In genomic region chr7:100682991-100683658, GRCh38 we compare ENCODE assay signal across 2 cellular contexts.
TF ChIP-seq lines count a peak whose summit lies in the region.

No MANE protein-coding gene starts in this region.

TF ChIP-seq in SK-N-SH, 30 proteins besides CTCF, POLR2A, EP300 and RAD21:
- TF ChIP-seq REST (IDR thresholded peaks at IDR 0.05; ENCODE audit: low read depth, low read length) (no peak), SMC3 (IDR thresholded peaks at IDR 0.05; ENCODE audit: low read depth, low read length) (no peak), FOXJ3 (CRISPR knock-in tag; IDR thresholded peaks at IDR 0.05) (no peak), JUND (IDR thresholded peaks at IDR 0.05) (no peak), RCOR1 (IDR thresholded peaks at IDR 0.05; ENCODE audit: low read length) (no peak), MXI1 (IDR thresholded peaks at IDR 0.05; ENCODE audit: low read depth, low read length) (no peak), CHD2 (IDR thresholded peaks at IDR 0.05; ENCODE audit: low read length, partially characterized antibody) (no peak), FOSL2 (IDR thresholded peaks at IDR 0.05; ENCODE audit: borderline replicate concordance, low read depth) (no peak)
TF ChIP-seq in SK-N-SH: peak in this region for 0.

TF ChIP-seq in SK-N-SH treated with all-trans-retinoic acid at 6 μM for 48 hours, 23 proteins besides CTCF, POLR2A, EP300 and RAD21:
- TF ChIP-seq ZNF8 (CRISPR knock-in tag; IDR thresholded peaks at IDR 0.05) (no peak), ESRRG (CRISPR knock-in tag; IDR thresholded peaks at IDR 0.05) (no peak), BACH2 (CRISPR knock-in tag; IDR thresholded peaks at IDR 0.05; ENCODE audit: borderline replicate concordance) (no peak), CREB5 (CRISPR knock-in tag; IDR thresholded peaks at IDR 0.05; ENCODE audit: low read depth) (no peak), OSR1 (CRISPR knock-in tag; IDR thresholded peaks at IDR 0.05) (no peak), TCF4 (CRISPR knock-in tag; IDR thresholded peaks at IDR 0.05; ENCODE audit: borderline replicate concordance) (no peak), SNAI2 (CRISPR knock-in tag; IDR thresholded peaks at IDR 0.05) (no peak), ZFP30 (CRISPR knock-in tag; IDR thresholded peaks at IDR 0.05) (no peak), TOX (CRISPR knock-in tag; IDR thresholded peaks at IDR 0.05; ENCODE audit: borderline replicate concordance) (no peak), ZFP3 (CRISPR knock-in tag; IDR thresholded peaks at IDR 0.05) (no peak)
